In genomic region chr9:76932778-76933177, GRCh38 we compare ENCODE assay signal across 17 cellular contexts. TPM values are rescaled to one million over a fixed set of nuclear protein-coding genes. Genes with fewer than 3 reads are reported as not detected.
"Had no signal": no experiment of that assay in that cellular context is flagged by ENCODE, and none has a peak within 500 bp of the region (broad histone marks: within the 10 kb centered on the region; RNA-seq: fewer than 3 reads in every experiment).

No MANE protein-coding gene starts in this region.

- DNase-seq: activated B cell treated with CpG ODN at 0.5 μM for 24 hours; activated CD4-positive, alpha-beta T cell treated with anti-CD3 and anti-CD28 coated beads, Interleukin-2, amount 10 ng/mL, durations not matched to agents 24 days and 14 days; activated CD8-positive, alpha-beta memory T cell treated with anti-CD3 and anti-CD28 coated beads for 24 hours; activated naive CD4-positive, alpha-beta T cell treated with anti-CD3 and anti-CD28 coated beads, Interleukin-2, amount 50 U/mL, for 16 hours; amniotic stem cell; cerebellar nuclear complex; endodermal cell; lower lobe of right lung; midbrain; posterior cingulate gyrus; stimulated activated CD4-positive, alpha-beta T cell treated with anti-CD3 and anti-CD28 coated beads, Interleukin-2, amount 100 ng/mL, for 48 hours; stimulated activated naive CD8-positive, alpha-beta T cell treated with anti-CD3 and anti-CD28 coated beads, Interleukin-15, Interleukin-2, amounts not matched to agents 100 U/mL and 50 U/mL, for 24 hours; T-helper 17 cell; upper lobe of right lung had no signal

- H3K4me1 ChIP-seq: lower lobe of right lung, suprapubic skin, upper lobe of right lung had no signal

- ATAC-seq: esophagus mucosa; lower lobe of right lung; sciatic nerve; stimulated activated naive CD8-positive, alpha-beta T cell treated with anti-CD3 and anti-CD28 coated beads, Interleukin-15, Interleukin-2, amounts not matched to agents 100 U/mL and 50 U/mL, for 24 hours; T-helper 17 cell; upper lobe of right lung had no signal

- H3K9me3 ChIP-seq: lower lobe of right lung, suprapubic skin, upper lobe of right lung had no signal

- H3K4me3 ChIP-seq: lower lobe of right lung, suprapubic skin, upper lobe of right lung had no signal

- H3K27ac ChIP-seq: lower lobe of right lung, suprapubic skin, upper lobe of right lung had no signal

- H3K36me3 ChIP-seq: lower lobe of right lung, suprapubic skin, upper lobe of right lung had no signal

- H3K27me3 ChIP-seq: suprapubic skin, upper lobe of right lung had no signal

RNA-seq across cellular contexts. Expression of gene PRUNE2, which starts 26.9 kb away (rescaled TPM):
- total RNA-seq: activated B cell treated with CpG ODN at 0.5 μM for 24 hours had no signal
